8 cellular contexts compared by ENCODE assay signal in genomic region chr6:42929928-42930360, GRCh38. TPM values are rescaled to one million over a fixed set of nuclear protein-coding genes. Genes with fewer than 3 reads are reported as not detected.
DNase-seq lines count a peak whose midpoint lies in the region; ATAC-seq, FAIRE-seq and TF ChIP-seq lines count a peak whose summit lies in the region.

No MANE protein-coding gene starts in this region.

- H3K27ac ChIP-seq in left ventricle myocardium inferior (replicated peaks) (peak overlapping the region; percentile 95), gastrocnemius medialis (peak overlapping the region; percentile 79 to 94 (median 88))

- ATAC-seq in GM19023 (IDR thresholded peaks at IDR 0.05; ENCODE audit: unreplicated experiment) (peak; percentile 41), HG03196 (IDR thresholded peaks at IDR 0.05; ENCODE audit: unreplicated experiment) (peak; percentile 63), gastrocnemius medialis (no peak)

- H3K27me3 Mint-ChIP-seq in activated naive CD8-positive, alpha-beta T cell: no peaks in the 10 kb centered on the region

- intact Hi-C loops in left ventricle myocardium inferior (cut with micrococcal nuclease): no loop called here
- intact Hi-C loops in gastrocnemius medialis (cut with DNase I; ENCODE audit: low total_unique reads): loop anchor here (2.0 kb wide), 1 partner anchor 55 kb away; the partner anchor contains the start of gene PPP2R5D

- H3K4me3 ChIP-seq in BE2C (ENCODE audit: low read depth, low read length) (peak overlapping the region; percentile 77), left ventricle myocardium inferior (peak overlapping the region; percentile 82), gastrocnemius medialis (peak overlapping the region; percentile 74 to 93 (median 82))

- H3K4me1 ChIP-seq in BE2C (0 out of 2 replicates have a peak, but pooled peaks cover 2% of the 10 kb centered on the region), left ventricle myocardium inferior (peaks cover 41% of the 10 kb centered on the region), gastrocnemius medialis (peaks cover 17 to 19% of the 10 kb centered on the region in 2 donors)

- H3K9me3 ChIP-seq in BE2C (no peaks in the 10 kb centered on the region), left ventricle myocardium inferior (replicated peaks) (no peaks in the 10 kb centered on the region), gastrocnemius medialis (no peaks in the 10 kb centered on the region)

- no peaks in the 10 kb centered on the region for H3K27me3 ChIP-seq in BE2C
- H3K27me3 ChIP-seq in left ventricle myocardium inferior (ENCODE audit: low read depth): peaks cover 7% of the 10 kb centered on the region
- no peaks in the 10 kb centered on the region for H3K27me3 ChIP-seq in gastrocnemius medialis

- peak overlapping the region; percentile 95 for H3K4me3 Mint-ChIP-seq in activated naive CD8-positive, alpha-beta T cell

- TF ChIP-seq CTCF in BE2C (IDR thresholded peaks at IDR 0.05; ENCODE audit: low read depth, low read length): no peak
- TF ChIP-seq CTCF in left ventricle myocardium inferior (IDR thresholded peaks at IDR 0.05; ENCODE audit: borderline replicate concordance): no peak
- TF ChIP-seq CTCF in gastrocnemius medialis (IDR thresholded peaks at IDR 0.05 in 4 of 5, conservative IDR thresholded peaks at IDR 0.05 in 1 of 5): no peak

- in situ Hi-C loops in gastrocnemius medialis (cut with MboI; ENCODE audit: low sequenced_read_pairs in 4 of 4): no loop called here

- DNase-seq in BE2C: no peak
- peak; percentile 28 for DNase-seq in RCC 7860 (ENCODE audit: low spot score)
- DNase-seq in left ventricle myocardium inferior: no peak
- no peak for DNase-seq in gastrocnemius medialis
- DNase-seq in NCI-H187 treated with DMSO at 0.1 percent for 48 hours (lab: John Stamatoyannopoulos, UW): no peak

- H3K9me3 Mint-ChIP-seq in activated naive CD8-positive, alpha-beta T cell (ENCODE audit: low read depth): no peaks in the 10 kb centered on the region

- no peak for TF ChIP-seq POLR2A in gastrocnemius medialis (IDR thresholded peaks at IDR 0.05)

- peaks cover 7% of the 10 kb centered on the region for H3K36me3 Mint-ChIP-seq in activated naive CD8-positive, alpha-beta T cell

- peak overlapping the region; percentile 98 for H3K27ac Mint-ChIP-seq in activated naive CD8-positive, alpha-beta T cell

- peaks cover 13% of the 10 kb centered on the region for H3K36me3 ChIP-seq in BE2C
- peaks cover 10% of the 10 kb centered on the region for H3K36me3 ChIP-seq in left ventricle myocardium inferior
- H3K36me3 ChIP-seq in gastrocnemius medialis: peaks cover 0 to 11% of the 10 kb centered on the region in 2 donors

- H3K4me1 Mint-ChIP-seq in activated naive CD8-positive, alpha-beta T cell (ENCODE audit: low read depth): peaks cover 44% of the 10 kb centered on the region

- FAIRE-seq in RCC 7860 (lab: Jason Lieb, UNC): no peak

RNA-seq across cellular contexts. Expression of gene CNPY3, which starts 0.7 kb away (rescaled TPM):
- 63.3 TPM for polyA plus RNA-seq in BE2C (2012; ENCODE audit: insufficient read depth, insufficient read length, low read depth)
- total RNA-seq in left ventricle myocardium inferior: 20.1 TPM
- total RNA-seq in gastrocnemius medialis: 10 to 100 TPM in 2 of 4 donors, 1 to 10 TPM in 2; 7.1 to 13.5 (median 9.3) TPM

RNA-seq across cellular contexts. Expression of gene PTCRA, which starts 14.1 kb away (rescaled TPM):
- polyA plus RNA-seq in BE2C (2012; ENCODE audit: insufficient read depth, insufficient read length, low read depth): not detected
- not detected for total RNA-seq in left ventricle myocardium inferior
- total RNA-seq in gastrocnemius medialis: not detected

RNA-seq across cellular contexts. Expression of gene GNMT, which starts 30.6 kb away (rescaled TPM):
- polyA plus RNA-seq in BE2C (2012; ENCODE audit: insufficient read depth, insufficient read length, low read depth): 0.42 TPM
- total RNA-seq in left ventricle myocardium inferior (0.77 TPM), gastrocnemius medialis (1 to 10 TPM in 1 of 4 donors, under 1 TPM in 2, not detected in 1; 0.42 to 1.1 (median 0.61) TPM)

RNA-seq across cellular contexts. Expression of gene PEX6, which starts 49.0 kb away (rescaled TPM):
- 23.2 TPM for polyA plus RNA-seq in BE2C (2012; ENCODE audit: insufficient read depth, insufficient read length, low read depth)
- total RNA-seq in left ventricle myocardium inferior: 28.9 TPM
- total RNA-seq in gastrocnemius medialis: 10 to 100 TPM in 2 of 4 donors, 1 to 10 TPM in 2; 7.4 to 45.1 (median 12.6) TPM

RNA-seq across cellular contexts. Expression of gene RPL7L1, which starts 50.5 kb away (rescaled TPM):
- 111 TPM for polyA plus RNA-seq in BE2C (2012; ENCODE audit: insufficient read depth, insufficient read length, low read depth)
- total RNA-seq in left ventricle myocardium inferior (42.2 TPM), gastrocnemius medialis (10 to 100 TPM; 59.6 to 87.1 (median 65.2) TPM)

Comparison
In these comparisons a context has a peak if more than half of its experiments do, and no peak if none do; other contexts are left out.
1. ATAC-seq: peak in GM19023 (single experiment) and HG03196 (single experiment); none in gastrocnemius medialis (0 of 2).
2. Peak in every context shown above with its lines, with median percentiles within 50 percentile points of each other: H3K4me3 ChIP-seq.